ENCODE assay signal across 22 cellular contexts in the genomic region with DNA sequence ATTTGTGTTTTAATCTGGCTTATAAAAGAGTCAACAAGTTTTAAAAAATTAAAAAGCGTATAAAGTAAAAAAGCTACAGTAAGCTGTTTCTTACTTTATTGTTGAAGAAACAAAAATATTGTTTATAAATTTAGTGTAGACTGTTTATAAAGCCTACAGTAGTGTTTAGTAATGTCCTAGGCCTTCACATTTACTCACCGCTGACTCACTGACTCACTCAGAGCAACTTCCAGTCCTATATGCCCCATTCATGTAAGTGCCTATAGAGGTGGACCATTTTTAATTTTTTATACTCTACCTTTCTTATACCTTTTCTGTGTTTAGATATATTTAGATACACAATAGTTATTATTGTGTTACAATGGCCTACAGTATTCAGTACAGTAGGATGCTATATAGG. TPM values are rescaled to one million over a fixed set of nuclear protein-coding genes. Genes with fewer than 3 reads are reported as not detected.
"Had no signal": no experiment of that assay in that cellular context is flagged by ENCODE, and none has a peak within 500 bp of the region (broad histone marks: within the 10 kb centered on the region; RNA-seq: fewer than 3 reads in every experiment).

No MANE protein-coding gene starts in this region.

- FAIRE-seq: keratinocyte, small intestine had no signal

- H3K4me1 ChIP-seq: colonic mucosa, gastroesophageal sphincter, left ventricle myocardium inferior, lower lobe of right lung, right atrium auricular region, stomach, transverse colon had no signal

- DNase-seq: colonic mucosa; dermis blood vessel endothelial cell; glutamatergic neuron; left cardiac atrium; left ventricle myocardium inferior; lower lobe of right lung; midbrain; nucleus accumbens; ovary; small intestine; stimulated activated CD4-positive, alpha-beta T cell treated with anti-CD3 and anti-CD28 coated beads, Interleukin-12 subunit alpha, Interleukin-12 subunit beta, amount 100 ng/mL, for 4 hours; stimulated activated naive CD4-positive, alpha-beta T cell; stomach; substantia nigra; transverse colon had no signal

- H3K27ac ChIP-seq: colonic mucosa, gastroesophageal sphincter, left ventricle myocardium inferior, lower lobe of right lung, neural progenitor cell, ovary, right atrium auricular region, stomach, thoracic aorta, transverse colon had no signal

- H3K36me3 ChIP-seq: colonic mucosa, gastroesophageal sphincter, lower lobe of right lung, neural progenitor cell, ovary, right atrium auricular region, stomach, thoracic aorta, transverse colon had no signal

- H3K4me3 ChIP-seq: colonic mucosa, gastroesophageal sphincter, left ventricle myocardium inferior, lower lobe of right lung, neural progenitor cell, ovary, right atrium auricular region, stomach, thoracic aorta, transverse colon had no signal

- H3K27me3 ChIP-seq: colonic mucosa, gastroesophageal sphincter, neural progenitor cell, ovary, right atrium auricular region, stomach, transverse colon had no signal

- ATAC-seq: gastroesophageal sphincter; left cardiac atrium; lower lobe of right lung; natural killer cell treated with Interleukin-12 subunit alpha and Interleukin-12 subunit beta and Interleukin-15 and Interleukin-18, amount 100 ng/mL, for 72 hours had no signal

- H3K9ac ChIP-seq: neural progenitor cell had no signal

- H3K9me3 ChIP-seq: colonic mucosa, gastroesophageal sphincter, left ventricle myocardium inferior, lower lobe of right lung, ovary, right atrium auricular region, stomach, thoracic aorta, transverse colon had no signal

RNA-seq across cellular contexts. Expression of a gene that starts 12.2 kb away (rescaled TPM):
- total RNA-seq: fibroblast of villous mesenchyme had no signal
- polyA plus RNA-seq: keratinocyte had no signal
